9 cellular contexts compared by ENCODE assay signal in the genomic region with DNA sequence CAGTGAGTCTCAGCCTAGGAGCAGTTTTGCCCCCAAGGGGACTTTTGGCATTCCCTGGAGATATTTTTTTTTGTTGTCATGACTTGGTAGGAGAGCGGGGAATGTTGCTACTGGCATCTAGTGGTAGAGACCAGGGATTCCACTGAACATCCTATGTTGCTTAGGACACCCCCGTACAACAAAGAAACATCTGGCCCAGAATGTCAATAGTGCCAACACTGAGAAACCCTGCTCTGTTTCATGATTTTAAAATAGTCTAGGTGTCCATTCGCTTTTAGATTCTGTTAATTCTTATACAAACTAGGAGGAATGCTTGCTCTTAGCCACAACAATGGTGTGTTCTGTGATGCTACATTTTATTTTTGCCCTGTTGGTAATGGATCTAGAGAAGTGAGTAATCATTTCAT.
DNase-seq lines count a peak whose midpoint lies in the region; ATAC-seq and TF ChIP-seq lines count a peak whose summit lies in the region.
"Had no signal": no experiment of that assay in that cellular context is flagged by ENCODE, and none has a peak within 500 bp of the region (broad histone marks: within the 10 kb centered on the region; RNA-seq: fewer than 3 reads in every experiment).

No MANE protein-coding gene starts in this region.

- no peaks in the 10 kb centered on the region for H3K9me3 Mint-ChIP-seq in neural progenitor cell

- H4K20me1 ChIP-seq in neural progenitor cell (ENCODE audit: low read depth) = no peaks in the 10 kb centered on the region

- H3K36me3 Mint-ChIP-seq in neural progenitor cell = no peaks in the 10 kb centered on the region

- peaks cover 5% of the 10 kb centered on the region for H3K4me1 Mint-ChIP-seq in neural progenitor cell

- H3K9me3 ChIP-seq in neural progenitor cell (ENCODE audit: low read depth) (no peaks in the 10 kb centered on the region), lower lobe of right lung (no peaks in the 10 kb centered on the region)

- H3K27ac ChIP-seq in neural progenitor cell = no peak overlapping the region
- H3K27ac ChIP-seq in lower lobe of right lung = no peak overlapping the region
- H3K27ac ChIP-seq: epithelial cell of prostate had no signal

- intact Hi-C loops in lower lobe of right lung (cut with DNase I) = no loop called here

- no peak overlapping the region for H3K4me3 ChIP-seq in neural progenitor cell
- H3K4me3 ChIP-seq in lower lobe of right lung = no peak overlapping the region

- H3K27me3 ChIP-seq in neural progenitor cell (no peaks in the 10 kb centered on the region), lower lobe of right lung (ENCODE audit: low read depth) (no peaks in the 10 kb centered on the region)

- H3K4me2 ChIP-seq in neural progenitor cell = no peak overlapping the region

- H3K9ac ChIP-seq in neural progenitor cell = no peak overlapping the region

- DNase-seq in GM10266 (ENCODE audit: extremely low spot score) (no peak), NCI-H2227 (lab: John Stamatoyannopoulos, UW; ENCODE audit: unreplicated experiment) (peak; percentile 36), ecto neural progenitor cell (ENCODE audit: low spot score) (peak; percentile 51), neural progenitor cell (ENCODE audit: low spot score) (peak; percentile 72), SHP77 treated with DMSO at 0.1 percent for 48 hours (lab: John Stamatoyannopoulos, UW) (no peak), lower lobe of right lung (no peak)
- DNase-seq in activated effector memory CD4-positive, alpha-beta T cell treated with anti-CD3 and anti-CD28 coated beads, Interleukin-2, amount 50 U/mL, for 16 hours = no peak

- H2AFZ ChIP-seq in neural progenitor cell (replicated peaks) = no peak overlapping the region

- no peaks in the 10 kb centered on the region for H3K27me3 Mint-ChIP-seq in neural progenitor cell (ENCODE audit: insufficient read depth, low read depth)

- H3K4me3 Mint-ChIP-seq in neural progenitor cell = no peak overlapping the region

- H3K36me3 ChIP-seq in neural progenitor cell = no peaks in the 10 kb centered on the region
- H3K36me3 ChIP-seq in lower lobe of right lung = no peaks in the 10 kb centered on the region

- no peak for ATAC-seq in GM21423 (IDR thresholded peaks at IDR 0.05; ENCODE audit: unreplicated experiment)
- ATAC-seq in lower lobe of right lung = no peak

- peaks cover 45% of the 10 kb centered on the region for H3K4me1 ChIP-seq in neural progenitor cell
- H3K4me1 ChIP-seq in lower lobe of right lung = no peaks in the 10 kb centered on the region

- H3K27ac Mint-ChIP-seq in neural progenitor cell = no peak overlapping the region

- no peaks in the 10 kb centered on the region for H3K79me2 ChIP-seq in neural progenitor cell (ENCODE audit: low read depth)

- peaks cover 37% of the 10 kb centered on the region for H3F3A ChIP-seq in neural progenitor cell (ENCODE audit: low read depth)

- peak; percentile 6 for TF ChIP-seq CTCF in GM10266 (IDR thresholded peaks at IDR 0.05; ENCODE audit: control insufficient read depth, insufficient read depth, low read depth, missing control alignments)
- peak; percentile 68 for TF ChIP-seq CTCF in neural progenitor cell (IDR thresholded peaks at IDR 0.05)
- TF ChIP-seq CTCF in lower lobe of right lung (IDR thresholded peaks at IDR 0.05) = no peak

Comparison
In these comparisons a context has a peak if more than half of its experiments do, and no peak if none do; other contexts are left out.
1. DNase-seq: peak in NCI-H2227 (single experiment), ecto neural progenitor cell (single experiment) and neural progenitor cell (single experiment); none in GM10266 (single experiment), activated effector memory CD4-positive, alpha-beta T cell treated with anti-CD3 and anti-CD28 coated beads, Interleukin-2, amount 50 U/mL, for 16 hours (single experiment), SHP77 treated with DMSO at 0.1 percent for 48 hours (single experiment) and lower lobe of right lung (single experiment).